9 cellular contexts compared by ENCODE assay signal in the genomic region with DNA sequence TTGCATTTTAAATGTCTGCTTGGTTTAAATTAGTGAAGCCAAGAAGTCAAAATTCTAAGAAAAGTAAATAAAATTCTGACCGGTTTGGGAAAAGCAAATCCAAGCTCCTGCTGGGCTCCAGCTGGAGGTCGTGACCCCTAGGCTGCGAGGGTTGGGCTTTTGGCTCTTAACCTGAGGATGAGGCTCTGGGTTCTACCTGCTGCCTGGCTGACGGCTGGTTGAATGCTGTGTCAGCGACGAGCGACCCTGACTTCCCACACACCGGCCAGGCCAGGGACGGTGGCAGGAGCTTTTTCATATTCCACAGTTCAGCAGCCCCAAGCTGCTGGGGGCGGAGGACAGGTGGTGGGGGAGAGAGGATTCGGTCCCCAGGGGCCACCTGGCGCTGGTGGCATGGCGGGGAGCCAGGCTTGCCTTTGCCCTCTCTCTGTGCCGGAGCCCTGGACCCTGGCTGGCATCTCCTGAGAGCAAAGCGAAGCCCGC. TPM values are rescaled to one million over a fixed set of nuclear protein-coding genes. Genes with fewer than 3 reads are reported as not detected.
DNase-seq lines count a peak whose midpoint lies in the region; TF ChIP-seq lines count a peak whose summit lies in the region.
"Had no signal": no experiment of that assay in that cellular context is flagged by ENCODE, and none has a peak within 500 bp of the region (broad histone marks: within the 10 kb centered on the region; RNA-seq: fewer than 3 reads in every experiment).

No MANE protein-coding gene starts in this region.

- TF ChIP-seq CTCF in ascending aorta (IDR thresholded peaks at IDR 0.05) (no peak), kidney epithelial cell (IDR thresholded peaks at IDR 0.05; ENCODE audit: insufficient read depth, low read length, poor library complexity, severe bottlenecking) (no peak), suprapubic skin (IDR thresholded peaks at IDR 0.05) (no peak), GM20000 (IDR thresholded peaks at IDR 0.05; ENCODE audit: extremely low read depth, missing control alignments) (no peak), GM10248 (IDR thresholded peaks at IDR 0.05; ENCODE audit: control extremely low read depth, extremely low read depth, low read depth, missing control alignments) (no peak)

- WGBS in suprapubic skin, result 14% methylated on average over 10 of the region's 16 CpGs

- POLR2A ChIA-PET in CD4-positive, alpha-beta memory T cell (lab: Charles Lee; ENCODE audit: partially characterized antibody), result no interaction called here
- POLR2A ChIA-PET in GM10248 (lab: Yijun Ruan, JAX), result no interaction called here

- CTCF ChIA-PET in CD4-positive, alpha-beta memory T cell (lab: Charles Lee; ENCODE audit: partially characterized antibody), result no interaction called here
- CTCF ChIA-PET in GM10248 (lab: Yijun Ruan, JAX), result no interaction called here

- intact Hi-C loops in ascending aorta (cut with DNase I), result no loop called here
- intact Hi-C loops in CD4-positive, alpha-beta memory T cell (cut with micrococcal nuclease), result no loop called here

- TF ChIP-seq POLR2A in suprapubic skin (IDR thresholded peaks at IDR 0.05), result no peak

- H3K4me3 Mint-ChIP-seq in CD4-positive, alpha-beta memory T cell, result no peak overlapping the region

- H3K9me3 ChIP-seq in ascending aorta (no peaks in the 10 kb centered on the region), suprapubic skin (no peaks in the 10 kb centered on the region)
- no peaks in the 10 kb centered on the region for H3K9me3 ChIP-seq in CD4-positive, alpha-beta memory T cell (ENCODE audit: control insufficient read depth in 1 of 2, low read length in 2 of 2)
- H3K9me3 ChIP-seq: gastroesophageal sphincter had no signal

- no peaks in the 10 kb centered on the region for H3K36me3 Mint-ChIP-seq in CD4-positive, alpha-beta memory T cell

- peaks cover 5% of the 10 kb centered on the region for H3K27me3 ChIP-seq in ascending aorta
- H3K27me3 ChIP-seq in kidney epithelial cell (ENCODE audit: control insufficient read depth, insufficient read depth, low read length), result no peaks in the 10 kb centered on the region
- H3K27me3 ChIP-seq in suprapubic skin, result peaks cover 42% of the 10 kb centered on the region
- peaks cover 3% of the 10 kb centered on the region for H3K27me3 ChIP-seq in CD4-positive, alpha-beta memory T cell (ENCODE audit: insufficient read depth, low read length)

- peaks cover 0 to 8% (median 3%) of the 10 kb centered on the region in 8 donors for H3K9me3 Mint-ChIP-seq in CD4-positive, alpha-beta memory T cell

- H3K27ac ChIP-seq in ascending aorta (no peak overlapping the region), suprapubic skin (no peak overlapping the region)
- no peak overlapping the region for H3K27ac ChIP-seq in CD4-positive, alpha-beta memory T cell (ENCODE audit: low read depth, low read length)
- H3K27ac ChIP-seq: gastroesophageal sphincter had no signal

- no peak overlapping the region for H3K27ac Mint-ChIP-seq in CD4-positive, alpha-beta memory T cell

- H3K4me1 ChIP-seq in ascending aorta, result peaks cover 0 to 7% of the 10 kb centered on the region in 2 donors
- H3K4me1 ChIP-seq in suprapubic skin, result peaks cover 19% of the 10 kb centered on the region
- H3K4me1 ChIP-seq in CD4-positive, alpha-beta memory T cell (ENCODE audit: insufficient read depth, low read length), result no peaks in the 10 kb centered on the region

- peaks cover 12 to 23% of the 10 kb centered on the region in 2 donors for H3K27me3 Mint-ChIP-seq in CD4-positive, alpha-beta memory T cell

- H3K36me3 ChIP-seq in ascending aorta (no peaks in the 10 kb centered on the region), kidney epithelial cell (ENCODE audit: control insufficient read depth, insufficient read depth, low read length) (no peaks in the 10 kb centered on the region), suprapubic skin (no peaks in the 10 kb centered on the region)
- no peaks in the 10 kb centered on the region for H3K36me3 ChIP-seq in CD4-positive, alpha-beta memory T cell (ENCODE audit: insufficient read depth, low read length)
- H3K36me3 ChIP-seq: gastroesophageal sphincter had no signal

- H3K4me3 ChIP-seq in ascending aorta, result peak overlapping the region; percentile 45 to 61
- H3K4me3 ChIP-seq in kidney epithelial cell (ENCODE audit: low read depth, low read length), result peak overlapping the region; percentile 76
- peak overlapping the region; percentile 64 for H3K4me3 ChIP-seq in suprapubic skin
- no peak overlapping the region for H3K4me3 ChIP-seq in CD4-positive, alpha-beta memory T cell (ENCODE audit: low read length in 2 of 2)

- no peak for TF ChIP-seq EP300 in suprapubic skin (IDR thresholded peaks at IDR 0.05)

- peak; percentile 40 for DNase-seq in NCI-H748 (lab: John Stamatoyannopoulos, UW; ENCODE audit: unreplicated experiment)
- DNase-seq in NCI-H748 treated with DMSO at 0.1 percent for 48 hours (lab: John Stamatoyannopoulos, UW), result no peak
- DNase-seq in ascending aorta (ENCODE audit: low spot score in 2 of 2), result no peak
- DNase-seq in kidney epithelial cell (ENCODE audit: low read depth), result no peak
- no peak for DNase-seq in suprapubic skin (ENCODE audit: low spot score in 2 of 2)
- no peak for DNase-seq in GM20000 (ENCODE audit: low spot score)
- no peak for DNase-seq in CD4-positive, alpha-beta memory T cell
- no peak for DNase-seq in GM10248 (ENCODE audit: extremely low spot score)

- peaks cover 0 to 3% (median under 1%) of the 10 kb centered on the region in 4 donors for H3K4me1 Mint-ChIP-seq in CD4-positive, alpha-beta memory T cell

RNA-seq across cellular contexts. Expression of a gene that starts 0.8 kb away (rescaled TPM):
- total RNA-seq in ascending aorta (not detected), kidney epithelial cell (5.3 and 9.4 TPM in 2 replicates), suprapubic skin (under 1 TPM in 1 of 4 donors, not detected in 3; 0.60 TPM)
- total RNA-seq in CD4-positive, alpha-beta memory T cell, result not detected
- polyA plus RNA-seq in CD4-positive, alpha-beta memory T cell, result not detected

Comparison
In these comparisons a context has a peak if more than half of its experiments do, and no peak if none do; other contexts are left out.
1. H3K4me3 ChIP-seq: peak in ascending aorta (2 of 2), kidney epithelial cell (single experiment) and suprapubic skin (single experiment); none in CD4-positive, alpha-beta memory T cell (0 of 2).